ENCODE assay signal across 9 cellular contexts in genomic region chr17:6660765-6661463, GRCh38. TPM values are rescaled to one million over a fixed set of nuclear protein-coding genes. Genes with fewer than 3 reads are reported as not detected.
A peak's percentile ranks its signal among the peaks of the same experiment; 100 is the strongest.
DNase-seq lines count a peak whose midpoint lies in the region; ATAC-seq and TF ChIP-seq lines count a peak whose summit lies in the region.
"Had no signal": no experiment of that assay in that cellular context is flagged by ENCODE, and none has a peak within 500 bp of the region (broad histone marks: within the 10 kb centered on the region; RNA-seq: fewer than 3 reads in every experiment).

No MANE protein-coding gene starts in this region.

- H3K27ac ChIP-seq in smooth muscle cell (ENCODE audit: low read depth) (no peak overlapping the region), coronary artery (no peak overlapping the region)

- intact Hi-C loops in activated CD4-positive, alpha-beta T cell treated with anti-CD3 and anti-CD28 coated beads, Interleukin-2, amount 10 ng/mL, durations not matched to agents 24 days and 14 days (cut with micrococcal nuclease) = loop anchor here (10.0 kb wide), 1 partner anchor 94 kb away; the partner anchor contains the start of gene XAF1

- peak overlapping the region; percentile 27 for H3K27ac Mint-ChIP-seq in activated CD4-positive, alpha-beta T cell treated with anti-CD3 and anti-CD28 coated beads, Interleukin-2, amount 10 ng/mL, durations not matched to agents 24 days and 14 days
- H3K27ac Mint-ChIP-seq in stimulated activated effector memory CD8-positive, alpha-beta T cell treated with anti-CD3 and anti-CD28 coated beads, Interleukin-12 subunit alpha, Interleukin-12 subunit beta, amount 100 ng/mL, for 72 hours = no peak overlapping the region

- peak overlapping the region; percentile 58 for H3K4me3 Mint-ChIP-seq in activated CD4-positive, alpha-beta T cell treated with anti-CD3 and anti-CD28 coated beads, Interleukin-2, amount 10 ng/mL, durations not matched to agents 24 days and 14 days
- peak overlapping the region; percentile 8 for H3K4me3 Mint-ChIP-seq in stimulated activated effector memory CD8-positive, alpha-beta T cell treated with anti-CD3 and anti-CD28 coated beads, Interleukin-12 subunit alpha, Interleukin-12 subunit beta, amount 100 ng/mL, for 72 hours

- H3K36me3 ChIP-seq in smooth muscle cell (ENCODE audit: low read depth) = no peaks in the 10 kb centered on the region

- no peaks in the 10 kb centered on the region for H3K9me3 ChIP-seq in smooth muscle cell (replicated peaks; ENCODE audit: low read depth)

- no peak overlapping the region for H3K9ac ChIP-seq in smooth muscle cell (ENCODE audit: low read depth)

- H3K27me3 ChIP-seq in smooth muscle cell (ENCODE audit: low read depth) = peaks cover 47% of the 10 kb centered on the region

- no peaks in the 10 kb centered on the region for H3K79me2 ChIP-seq in smooth muscle cell (ENCODE audit: low read depth)

- peaks cover 9% of the 10 kb centered on the region for H3K36me3 Mint-ChIP-seq in activated CD4-positive, alpha-beta T cell treated with anti-CD3 and anti-CD28 coated beads, Interleukin-2, amount 10 ng/mL, durations not matched to agents 24 days and 14 days (ENCODE audit: low read depth)
- H3K36me3 Mint-ChIP-seq in stimulated activated effector memory CD8-positive, alpha-beta T cell treated with anti-CD3 and anti-CD28 coated beads, Interleukin-12 subunit alpha, Interleukin-12 subunit beta, amount 100 ng/mL, for 72 hours = no peaks in the 10 kb centered on the region

- TF ChIP-seq CTCF in smooth muscle cell (IDR thresholded peaks at IDR 0.05; ENCODE audit: borderline replicate concordance, insufficient read depth, poor library complexity, severe bottlenecking) (no peak), coronary artery (IDR thresholded peaks at IDR 0.05) (no peak)

- no peaks in the 10 kb centered on the region for H3K4me1 ChIP-seq in smooth muscle cell (ENCODE audit: low read depth)

- 84% methylated on average over 8 of the region's 12 CpGs for WGBS in smooth muscle cell (ENCODE audit: low lambda C conversion rate)

- no peak overlapping the region for H2AFZ ChIP-seq in smooth muscle cell (ENCODE audit: low read depth)

- H3K4me1 Mint-ChIP-seq in activated CD4-positive, alpha-beta T cell treated with anti-CD3 and anti-CD28 coated beads, Interleukin-2, amount 10 ng/mL, durations not matched to agents 24 days and 14 days = peaks cover 33% of the 10 kb centered on the region
- H3K4me1 Mint-ChIP-seq in stimulated activated effector memory CD8-positive, alpha-beta T cell treated with anti-CD3 and anti-CD28 coated beads, Interleukin-12 subunit alpha, Interleukin-12 subunit beta, amount 100 ng/mL, for 72 hours = peaks cover 30% of the 10 kb centered on the region

- peak; percentile 71 for DNase-seq in activated CD4-positive, alpha-beta T cell treated with anti-CD3 and anti-CD28 coated beads, Interleukin-2, amount 10 ng/mL, durations not matched to agents 24 days and 14 days
- no peak for DNase-seq in activated CD4-positive, alpha-beta T cell treated with anti-CD3 and anti-CD28 coated beads, Interleukin-2, amount 50 U/mL, for 48 hours
- DNase-seq in RPMI8226 (peak; percentile 65), smooth muscle cell (lab: John Stamatoyannopoulos, UW; ENCODE audit: unreplicated experiment) (no peak), coronary artery (ENCODE audit: low spot score) (no peak), NCI-H2196 treated with DMSO at 0.1 percent for 48 hours (lab: John Stamatoyannopoulos, UW; ENCODE audit: unreplicated experiment) (no peak)
- DNase-seq in stimulated activated effector memory CD8-positive, alpha-beta T cell treated with anti-CD3 and anti-CD28 coated beads, Interleukin-12 subunit alpha, Interleukin-12 subunit beta, amount 100 ng/mL, for 72 hours (ENCODE audit: low spot score in 2 of 2) = no peak

- no peaks in the 10 kb centered on the region for H4K20me1 ChIP-seq in smooth muscle cell (ENCODE audit: low read depth)

- no peak overlapping the region for H3K4me2 ChIP-seq in smooth muscle cell

- H3K9me3 Mint-ChIP-seq in activated CD4-positive, alpha-beta T cell treated with anti-CD3 and anti-CD28 coated beads, Interleukin-2, amount 10 ng/mL, durations not matched to agents 24 days and 14 days = no peaks in the 10 kb centered on the region
- no peaks in the 10 kb centered on the region for H3K9me3 Mint-ChIP-seq in stimulated activated effector memory CD8-positive, alpha-beta T cell treated with anti-CD3 and anti-CD28 coated beads, Interleukin-12 subunit alpha, Interleukin-12 subunit beta, amount 100 ng/mL, for 72 hours

- H3F3A ChIP-seq in smooth muscle cell (ENCODE audit: low read depth) = no peaks in the 10 kb centered on the region

- H3K4me3 ChIP-seq in smooth muscle cell (no peak overlapping the region), coronary artery (no peak overlapping the region)

- H3K27me3 Mint-ChIP-seq in activated CD4-positive, alpha-beta T cell treated with anti-CD3 and anti-CD28 coated beads, Interleukin-2, amount 10 ng/mL, durations not matched to agents 24 days and 14 days = peaks cover 23% of the 10 kb centered on the region

- peak; percentile 74 for ATAC-seq in HG02678 (IDR thresholded peaks at IDR 0.05; ENCODE audit: unreplicated experiment)
- peak; percentile 77 for ATAC-seq in stimulated activated effector memory CD8-positive, alpha-beta T cell treated with anti-CD3 and anti-CD28 coated beads, Interleukin-12 subunit alpha, Interleukin-12 subunit beta, amount 100 ng/mL, for 72 hours

RNA-seq across cellular contexts. Expression of gene C17orf100, which starts 9.4 kb away (rescaled TPM):
- total RNA-seq in activated CD4-positive, alpha-beta T cell treated with anti-CD3 and anti-CD28 coated beads, Interleukin-2, amount 10 ng/mL, durations not matched to agents 24 days and 14 days = 1.8 and 1.9 TPM in 2 replicates
- total RNA-seq in smooth muscle cell = 3.3 and 5.5 TPM in 2 replicates
- polyA plus RNA-seq in smooth muscle cell = 5.8 and 6.5 TPM in 2 replicates

RNA-seq across cellular contexts. Expression of gene MED31, which starts 9.5 kb away (rescaled TPM):
- total RNA-seq in activated CD4-positive, alpha-beta T cell treated with anti-CD3 and anti-CD28 coated beads, Interleukin-2, amount 10 ng/mL, durations not matched to agents 24 days and 14 days = 24.3 and 25.7 TPM in 2 replicates
- total RNA-seq in smooth muscle cell = 13.7 and 26.3 TPM in 2 replicates
- polyA plus RNA-seq in smooth muscle cell = 57.5 and 59.1 TPM in 2 replicates

RNA-seq across cellular contexts. Expression of gene TXNDC17, which starts 20.1 kb away (rescaled TPM):
- 92.7 and 102 TPM in 2 replicates for total RNA-seq in activated CD4-positive, alpha-beta T cell treated with anti-CD3 and anti-CD28 coated beads, Interleukin-2, amount 10 ng/mL, durations not matched to agents 24 days and 14 days
- total RNA-seq in smooth muscle cell = 132 and 363 TPM in 2 replicates
- polyA plus RNA-seq in smooth muscle cell = 431 and 468 TPM in 2 replicates

RNA-seq across cellular contexts. Expression of gene KIAA0753, which starts 20.4 kb away (rescaled TPM):
- total RNA-seq in activated CD4-positive, alpha-beta T cell treated with anti-CD3 and anti-CD28 coated beads, Interleukin-2, amount 10 ng/mL, durations not matched to agents 24 days and 14 days = 20.9 and 23.9 TPM in 2 replicates
- 15.0 and 22.0 TPM in 2 replicates for total RNA-seq in smooth muscle cell
- polyA plus RNA-seq in smooth muscle cell = 4.9 and 6.3 TPM in 2 replicates

RNA-seq across cellular contexts. Expression of gene SLC13A5, which starts 52.3 kb away (rescaled TPM):
- total RNA-seq in activated CD4-positive, alpha-beta T cell treated with anti-CD3 and anti-CD28 coated beads, Interleukin-2, amount 10 ng/mL, durations not matched to agents 24 days and 14 days = not detected in 2 replicates
- total RNA-seq in smooth muscle cell = 2.3 and 4.3 TPM in 2 replicates
- polyA plus RNA-seq in smooth muscle cell = 0.22 TPM in 1 of 2 replicates, not detected in the other
- total RNA-seq: SK-MEL-5 had no signal

Comparison
In these comparisons a context has a peak if more than half of its experiments do, and no peak if none do; other contexts are left out.
1. DNase-seq: peak in activated CD4-positive, alpha-beta T cell treated with anti-CD3 and anti-CD28 coated beads, Interleukin-2, amount 10 ng/mL, durations not matched to agents 24 days and 14 days (single experiment) and RPMI8226 (single experiment); none in activated CD4-positive, alpha-beta T cell treated with anti-CD3 and anti-CD28 coated beads, Interleukin-2, amount 50 U/mL, for 48 hours (0 of 2), stimulated activated effector memory CD8-positive, alpha-beta T cell treated with anti-CD3 and anti-CD28 coated beads, Interleukin-12 subunit alpha, Interleukin-12 subunit beta, amount 100 ng/mL, for 72 hours (0 of 2), smooth muscle cell (single experiment), coronary artery (single experiment) and NCI-H2196 treated with DMSO at 0.1 percent for 48 hours (single experiment).